20 cellular contexts compared by ENCODE assay signal in genomic region chrX:154829926-154830442, GRCh38. TPM values are rescaled to one million over a fixed set of nuclear protein-coding genes. Genes with fewer than 3 reads are reported as not detected.
A peak's percentile ranks its signal among the peaks of the same experiment; 100 is the strongest.
DNase-seq lines count a peak whose midpoint lies in the region; ATAC-seq and TF ChIP-seq lines count a peak whose summit lies in the region.
"Had no signal": no experiment of that assay in that cellular context is flagged by ENCODE, and none has a peak within 500 bp of the region (broad histone marks: within the 10 kb centered on the region; RNA-seq: fewer than 3 reads in every experiment).

No MANE protein-coding gene starts in this region.

- 0 out of 3 replicates have a peak, but pooled peaks have one; percentile 6 for TF ChIP-seq CTCF in GM12872 (IDR thresholded peaks at IDR 0.05; ENCODE audit: insufficient read depth, low read depth, low read length)
- peak; percentile 25; the same call in 1 of the 3 replicates for TF ChIP-seq CTCF in H9 (conservative IDR thresholded peaks at IDR 0.05)

- no peak overlapping the region for H2BK5ac ChIP-seq in H9 (ENCODE audit: insufficient read length, low read length)

- peaks cover 0 to 8% of the 10 kb centered on the region in 2 experiments; a peak in 1 of 4 replicates for H3K4me1 Mint-ChIP-seq in H9

- no peak overlapping the region for H3T11ph ChIP-seq in H9 (ENCODE audit: low read length)

- H2AK5ac ChIP-seq in H9 (ENCODE audit: insufficient read length, low read length): no peak overlapping the region

- H3K27ac Mint-ChIP-seq in H9: no peak overlapping the region
- H3K27ac Mint-ChIP-seq: T-helper 2 cell treated with Interferon-gamma antibody and Interleukin-4, amounts not matched to agents 5 μg/mL and 100 μg/mL, for 36 hours had no signal

- no peak overlapping the region for H2AFZ ChIP-seq in H9 (ENCODE audit: low read length)

- H3K4me3 Mint-ChIP-seq in H9: no peak overlapping the region
- H3K4me3 Mint-ChIP-seq: T-helper 2 cell treated with Interferon-gamma antibody and Interleukin-4, amounts not matched to agents 5 μg/mL and 100 μg/mL, for 36 hours had no signal

- H3K79me1 ChIP-seq in H9 (ENCODE audit: insufficient read depth, low read depth, low read length, poor library complexity, severe bottlenecking): no peaks in the 10 kb centered on the region

- H3K9ac ChIP-seq in H9 (ENCODE audit: extremely low read depth, insufficient read length, low read length): no peak overlapping the region

- H3K4ac ChIP-seq in H9 (ENCODE audit: low read depth, low read length): no peak overlapping the region

- H3K9me3 Mint-ChIP-seq in H9: peaks cover 58 to 63% of the 10 kb centered on the region in 2 experiments
- H3K9me3 Mint-ChIP-seq: T-helper 2 cell treated with Interferon-gamma antibody and Interleukin-4, amounts not matched to agents 5 μg/mL and 100 μg/mL, for 36 hours had no signal

- H3K27me3 ChIP-seq in H9 (ENCODE audit: insufficient read depth, low read length): no peaks in the 10 kb centered on the region
- H3K27me3 ChIP-seq: Peyer's patch had no signal

- DNase-seq in H9: no peak
- DNase-seq in OCI-M1 (lab: John Stamatoyannopoulos, UW): peak; percentile 76
- DNase-seq in iPS-NIHi7 (ENCODE audit: extremely low spot score): peak; percentile 16
- DNase-seq in activated CD4-positive, alpha-beta T cell treated with anti-CD3 and anti-CD28 coated beads for 4 hours: no peak
- DNase-seq: DMS79 treated with DMSO at 0.1 percent for 48 hours, KG1, NCI-H1436, NCI-H1930, NCI-H226, NCI-H524, Peyer's patch, SW 1271 had no signal

- no peaks in the 10 kb centered on the region; the same call in 1 of the 2 replicates for H3K4me1 ChIP-seq in H9 (ENCODE audit: insufficient read depth, low read length)
- H3K4me1 ChIP-seq: Peyer's patch had no signal

- peaks cover 0 to 1% (median 0%) of the 10 kb centered on the region in 3 experiments; a peak in 2 of 7 replicates for H3K36me3 Mint-ChIP-seq in H9 (ENCODE audit: insufficient read depth in 1 of 3, low read depth in 3 of 3)

- no peak overlapping the region for H3K14ac ChIP-seq in H9 (ENCODE audit: insufficient read depth, low read length)

- no peak overlapping the region for H3K27ac ChIP-seq in H9 (ENCODE audit: insufficient read length, low read depth, low read length)
- H3K27ac ChIP-seq: Peyer's patch had no signal

- WGBS in H9 (ENCODE audit: extremely low coverage, insufficient read length, low lambda C conversion rate): no CpG with 5 or more reads among the region's 1 CpG

- no peak for ATAC-seq in HG02763 (IDR thresholded peaks at IDR 0.05; ENCODE audit: unreplicated experiment)
- ATAC-seq in GM21528 (IDR thresholded peaks at IDR 0.05; ENCODE audit: low FRiP score, unreplicated experiment): no peak
- no peak for ATAC-seq in HG03460 (IDR thresholded peaks at IDR 0.05; ENCODE audit: unreplicated experiment)

- no peak overlapping the region for H3K4me2 ChIP-seq in H9 (ENCODE audit: insufficient read depth, insufficient read length, low read length)

- H3K9me3 ChIP-seq in H9 (ENCODE audit: control insufficient read depth, low read depth, low read length): peaks cover 46% of the 10 kb centered on the region
- H3K9me3 ChIP-seq: Peyer's patch had no signal

- no peak overlapping the region for H3K18ac ChIP-seq in H9 (ENCODE audit: insufficient read length, low read depth, low read length)

- H4K20me1 ChIP-seq in H9 (ENCODE audit: control insufficient read depth, insufficient read depth, insufficient read length): no peaks in the 10 kb centered on the region

- no peaks in the 10 kb centered on the region for H3K23me2 ChIP-seq in H9 (ENCODE audit: insufficient read length, low read depth, low read length, poor library complexity, severe bottlenecking)

- no peaks in the 10 kb centered on the region; the same call in none of the 2 replicates for H3K27me3 Mint-ChIP-seq in H9 (ENCODE audit: low read depth)

- H4K91ac ChIP-seq in H9 (ENCODE audit: insufficient read length, low read depth, low read length): no peak overlapping the region

- H3K79me2 ChIP-seq in H9 (ENCODE audit: insufficient read depth, low read length): no peaks in the 10 kb centered on the region

- no peak overlapping the region for H3K23ac ChIP-seq in H9 (ENCODE audit: insufficient read length, low read depth, low read length)

- H2BK15ac ChIP-seq in H9 (ENCODE audit: low read depth, low read length): no peak overlapping the region

- no peak overlapping the region for H4K5ac ChIP-seq in H9 (ENCODE audit: insufficient read length, low read depth, low read length)

- H2BK20ac ChIP-seq in H9 (ENCODE audit: low read depth, low read length, poor library complexity, severe bottlenecking): no peak overlapping the region

- H3K56ac ChIP-seq in H9 (ENCODE audit: insufficient read length, low read depth, low read length): no peak overlapping the region

- no peak overlapping the region for H4K8ac ChIP-seq in H9 (replicated peaks; ENCODE audit: insufficient read length, low read depth, low read length)

- H2BK12ac ChIP-seq in H9 (ENCODE audit: insufficient read length, low read depth, low read length): no peak overlapping the region

- H2BK120ac ChIP-seq in H9 (ENCODE audit: low read depth, low read length, poor library complexity, severe bottlenecking): no peak overlapping the region

RNA-seq across cellular contexts. Expression of gene SMIM9, which starts 4.5 kb away (rescaled TPM):
- not detected in 2 replicates for total RNA-seq in H9 (2021)
- total RNA-seq: G401, M059J, Peyer's patch, SK-MEL-5 had no signal

RNA-seq across cellular contexts. Expression of gene MPP1, which starts 24.7 kb away (rescaled TPM):
- total RNA-seq in H9 (2021): 16.4 and 17.9 TPM in 2 replicates

RNA-seq across cellular contexts. Expression of gene F8A1, which starts 56.2 kb away (rescaled TPM):
- total RNA-seq in H9 (2021): 18.8 and 20.6 TPM in 2 replicates

Comparison
In these comparisons a context has a peak if more than half of its experiments do, and no peak if none do; other contexts are left out.
1. DNase-seq: peak in OCI-M1 (single experiment) and iPS-NIHi7 (single experiment); none in H9 (single experiment) and activated CD4-positive, alpha-beta T cell treated with anti-CD3 and anti-CD28 coated beads for 4 hours (0 of 2).